In genomic region chr1:14968251-14968812, GRCh38 we compare ENCODE assay signal across 7 cellular contexts.
DNase-seq lines count a peak whose midpoint lies in the region; ATAC-seq and TF ChIP-seq lines count a peak whose summit lies in the region.

No MANE protein-coding gene starts in this region.

- TF ChIP-seq CTCF in testis (IDR thresholded peaks at IDR 0.05), result no peak

- ATAC-seq in left lobe of liver (peak; percentile 61), HG02588 (IDR thresholded peaks at IDR 0.05; ENCODE audit: unreplicated experiment) (no peak), GM21737 (IDR thresholded peaks at IDR 0.05; ENCODE audit: unreplicated experiment) (no peak)

- H3K27ac ChIP-seq in testis, result peak overlapping the region; percentile 39 to 51

- no peaks in the 10 kb centered on the region for H3K9me3 ChIP-seq in testis

- H3K27me3 ChIP-seq in testis, result no peaks in the 10 kb centered on the region

- intact Hi-C loops in testis (cut with DNase I; ENCODE audit: low total_unique reads), result no loop called here

- 75 to 76% methylated on average over 14 of the region's 14 CpGs for WGBS in testis, 2 donors

- peak; percentile 97 for DNase-seq in M059J (ENCODE audit: low read depth)
- peak; percentile 82 for DNase-seq in dedifferentiated amniotic fluid mesenchymal stem cell (ENCODE audit: extremely low spot score)
- no peak for DNase-seq in left lobe of liver (ENCODE audit: low spot score)
- DNase-seq in testis, result peak; percentile 63
- DNase-seq in NCI-H1694 treated with DMSO at 0.1 percent for 48 hours (lab: John Stamatoyannopoulos, UW), result no peak

- H3K4me1 ChIP-seq in testis, result peaks cover 25% of the 10 kb centered on the region

- H3K4me3 ChIP-seq in testis, result no peak overlapping the region

- H3K36me3 ChIP-seq in testis (ENCODE audit: low read depth, missing control alignments), result no peaks in the 10 kb centered on the region

- no peak for TF ChIP-seq POLR2A in testis (IDR thresholded peaks at IDR 0.05)

Comparison
In these comparisons a context has a peak if more than half of its experiments do, and no peak if none do; other contexts are left out.
1. DNase-seq: peak in M059J (single experiment), dedifferentiated amniotic fluid mesenchymal stem cell (single experiment) and testis (single experiment); none in left lobe of liver (single experiment) and NCI-H1694 treated with DMSO at 0.1 percent for 48 hours (single experiment).